2 cellular contexts compared by ENCODE assay signal in the genomic region with DNA sequence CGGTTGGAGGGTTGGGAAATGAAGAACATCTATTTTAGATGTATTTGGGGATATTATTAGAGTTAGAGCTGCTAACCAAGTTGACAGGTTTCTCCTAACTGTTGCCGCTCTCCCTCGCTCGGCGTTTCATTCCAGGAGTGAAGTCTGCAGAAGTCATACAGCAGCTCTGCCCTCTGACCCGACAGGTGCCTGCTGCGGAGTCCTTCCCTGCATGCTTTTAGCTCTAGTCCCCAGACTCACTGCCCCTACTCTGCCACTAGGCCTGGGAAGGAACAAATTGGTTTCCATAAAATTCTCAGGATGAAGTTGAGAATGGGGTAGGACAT.
TF ChIP-seq lines count a peak whose summit lies in the region.

No MANE protein-coding gene starts in this region.

TF ChIP-seq in A549, 52 proteins besides CTCF, POLR2A, EP300 and RAD21:
- TF ChIP-seq TFCP2L1 (CRISPR knock-in tag; IDR thresholded peaks at IDR 0.05), result no peak
- no peak for TF ChIP-seq HDAC2 (IDR thresholded peaks at IDR 0.05)
- TF ChIP-seq GATA3 (IDR thresholded peaks at IDR 0.05; ENCODE audit: borderline replicate concordance), result no peak
- TF ChIP-seq, protein P1, sequence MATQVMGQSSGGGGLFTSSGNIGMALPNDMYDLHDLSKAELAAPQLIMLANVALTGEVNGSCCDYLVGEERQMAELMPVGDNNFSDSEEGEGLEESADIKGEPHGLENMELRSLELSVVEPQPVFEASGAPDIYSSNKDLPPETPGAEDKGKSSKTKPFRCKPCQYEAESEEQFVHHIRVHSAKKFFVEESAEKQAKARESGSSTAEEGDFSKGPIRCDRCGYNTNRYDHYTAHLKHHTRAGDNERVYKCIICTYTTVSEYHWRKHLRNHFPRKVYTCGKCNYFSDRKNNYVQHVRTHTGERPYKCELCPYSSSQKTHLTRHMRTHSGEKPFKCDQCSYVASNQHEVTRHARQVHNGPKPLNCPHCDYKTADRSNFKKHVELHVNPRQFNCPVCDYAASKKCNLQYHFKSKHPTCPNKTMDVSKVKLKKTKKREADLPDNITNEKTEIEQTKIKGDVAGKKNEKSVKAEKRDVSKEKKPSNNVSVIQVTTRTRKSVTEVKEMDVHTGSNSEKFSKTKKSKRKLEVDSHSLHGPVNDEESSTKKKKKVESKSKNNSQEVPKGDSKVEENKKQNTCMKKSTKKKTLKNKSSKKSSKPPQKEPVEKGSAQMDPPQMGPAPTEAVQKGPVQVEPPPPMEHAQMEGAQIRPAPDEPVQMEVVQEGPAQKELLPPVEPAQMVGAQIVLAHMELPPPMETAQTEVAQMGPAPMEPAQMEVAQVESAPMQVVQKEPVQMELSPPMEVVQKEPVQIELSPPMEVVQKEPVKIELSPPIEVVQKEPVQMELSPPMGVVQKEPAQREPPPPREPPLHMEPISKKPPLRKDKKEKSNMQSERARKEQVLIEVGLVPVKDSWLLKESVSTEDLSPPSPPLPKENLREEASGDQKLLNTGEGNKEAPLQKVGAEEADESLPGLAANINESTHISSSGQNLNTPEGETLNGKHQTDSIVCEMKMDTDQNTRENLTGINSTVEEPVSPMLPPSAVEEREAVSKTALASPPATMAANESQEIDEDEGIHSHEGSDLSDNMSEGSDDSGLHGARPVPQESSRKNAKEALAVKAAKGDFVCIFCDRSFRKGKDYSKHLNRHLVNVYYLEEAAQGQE (IDR thresholded peaks at IDR 0.05), result no peak
- TF ChIP-seq, protein P2, sequence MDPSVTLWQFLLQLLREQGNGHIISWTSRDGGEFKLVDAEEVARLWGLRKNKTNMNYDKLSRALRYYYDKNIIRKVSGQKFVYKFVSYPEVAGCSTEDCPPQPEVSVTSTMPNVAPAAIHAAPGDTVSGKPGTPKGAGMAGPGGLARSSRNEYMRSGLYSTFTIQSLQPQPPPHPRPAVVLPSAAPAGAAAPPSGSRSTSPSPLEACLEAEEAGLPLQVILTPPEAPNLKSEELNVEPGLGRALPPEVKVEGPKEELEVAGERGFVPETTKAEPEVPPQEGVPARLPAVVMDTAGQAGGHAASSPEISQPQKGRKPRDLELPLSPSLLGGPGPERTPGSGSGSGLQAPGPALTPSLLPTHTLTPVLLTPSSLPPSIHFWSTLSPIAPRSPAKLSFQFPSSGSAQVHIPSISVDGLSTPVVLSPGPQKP (IDR thresholded peaks at IDR 0.05; ENCODE audit: low read depth, low read length), result no peak
- TF ChIP-seq ZNF302 (CRISPR knock-in tag; IDR thresholded peaks at IDR 0.05), result no peak
TF ChIP-seq in A549: peak in this region for 0.

TF ChIP-seq in IMR-90, 13 proteins besides CTCF, POLR2A, EP300 and RAD21:
- TF ChIP-seq, protein P2 (IDR thresholded peaks at IDR 0.05; ENCODE audit: borderline replicate concordance, low read depth, low read length), result no peak
- TF ChIP-seq CEBPB (IDR thresholded peaks at IDR 0.05; ENCODE audit: low read depth, low read length), result 0 out of 2 replicates have a peak, but pooled peaks have one; percentile 0
